ENCODE assay signal across 1 cellular context in genomic region chr7:44975331-44976039, GRCh38.
TF ChIP-seq lines count a peak whose summit lies in the region.

No MANE protein-coding gene starts in this region.

TF ChIP-seq in IMR-90, 13 proteins besides CTCF, POLR2A, EP300 and RAD21:
- TF ChIP-seq CEBPB (IDR thresholded peaks at IDR 0.05; ENCODE audit: low read depth, low read length) (no peak), SMC3 (IDR thresholded peaks at IDR 0.05; ENCODE audit: low read depth, low read length) (no peak), USF2 (IDR thresholded peaks at IDR 0.05; ENCODE audit: low read depth, low read length) (no peak), RCOR1 (IDR thresholded peaks at IDR 0.05; ENCODE audit: insufficient replicate concordance, low read length) (no peak), FOS (IDR thresholded peaks at IDR 0.05; ENCODE audit: low read depth, low read length) (no peak), MXI1 (IDR thresholded peaks at IDR 0.05; ENCODE audit: borderline replicate concordance, low read depth, low read length) (no peak), MAZ (IDR thresholded peaks at IDR 0.05; ENCODE audit: borderline replicate concordance, low read depth, low read length) (no peak), MAFK (IDR thresholded peaks at IDR 0.05; ENCODE audit: low read depth, low read length) (no peak), CHD1 (IDR thresholded peaks at IDR 0.05; ENCODE audit: low read depth, low read length) (no peak), ELK1 (IDR thresholded peaks at IDR 0.05; ENCODE audit: borderline replicate concordance, low read depth, low read length) (no peak), RFX5 (IDR thresholded peaks at IDR 0.05; ENCODE audit: low read depth, low read length) (no peak), BHLHE40 (IDR thresholded peaks at IDR 0.05; ENCODE audit: low read depth, low read length) (no peak)
